Comparison of ENCODE assay signal across 21 cellular contexts in genomic region chr4:72809208-72809607, GRCh38.
"Had no signal": no experiment of that assay in that cellular context is flagged by ENCODE, and none has a peak within 500 bp of the region (broad histone marks: within the 10 kb centered on the region; RNA-seq: fewer than 3 reads in every experiment).

No MANE protein-coding gene starts in this region.

- H3K36me3 ChIP-seq: gastrocnemius medialis, spleen, thoracic aorta, vagina had no signal

- H3K4me3 Mint-ChIP-seq: activated naive CD8-positive, alpha-beta T cell treated with anti-CD3 and anti-CD28 coated beads for 36 hours; activated T-cell treated with anti-CD3 and anti-CD28 coated beads, Interleukin-2, amount 50 U/mL, for 24 hours; activated T-helper 17 cell treated with anti-CD3 and anti-CD28 coated beads, Interleukin-2, amount 50 U/mL, for 72 hours; natural killer cell treated with Interleukin-12 subunit alpha and Interleukin-12 subunit beta and Interleukin-15 and Interleukin-18, amount 100 ng/mL, for 72 hours; type B pancreatic cell; WTC11 had no signal

- H3K27ac Mint-ChIP-seq: activated naive CD8-positive, alpha-beta T cell treated with anti-CD3 and anti-CD28 coated beads for 36 hours; activated T-cell treated with anti-CD3 and anti-CD28 coated beads, Interleukin-2, amount 50 U/mL, for 24 hours; activated T-helper 17 cell treated with anti-CD3 and anti-CD28 coated beads, Interleukin-2, amount 50 U/mL, for 72 hours; natural killer cell treated with Interleukin-12 subunit alpha and Interleukin-12 subunit beta and Interleukin-15 and Interleukin-18, amount 100 ng/mL, for 72 hours; progenitor cell of endocrine pancreas; type B pancreatic cell; WTC11 had no signal

- H3K36me3 Mint-ChIP-seq: activated naive CD8-positive, alpha-beta T cell treated with anti-CD3 and anti-CD28 coated beads for 36 hours; natural killer cell treated with Interleukin-12 subunit alpha and Interleukin-12 subunit beta and Interleukin-15 and Interleukin-18, amount 100 ng/mL, for 72 hours; type B pancreatic cell; WTC11 had no signal

- FAIRE-seq: islet of Langerhans had no signal

- H3K9me3 ChIP-seq: gastrocnemius medialis, spleen, thoracic aorta, vagina had no signal

- H3K27me3 Mint-ChIP-seq: activated naive CD8-positive, alpha-beta T cell treated with anti-CD3 and anti-CD28 coated beads for 36 hours; activated T-cell treated with anti-CD3 and anti-CD28 coated beads, Interleukin-2, amount 50 U/mL, for 24 hours; activated T-helper 17 cell treated with anti-CD3 and anti-CD28 coated beads, Interleukin-2, amount 50 U/mL, for 72 hours; natural killer cell treated with Interleukin-12 subunit alpha and Interleukin-12 subunit beta and Interleukin-15 and Interleukin-18, amount 100 ng/mL, for 72 hours; progenitor cell of endocrine pancreas; type B pancreatic cell had no signal

- H3K27me3 ChIP-seq: gastrocnemius medialis, spleen, vagina had no signal

- H3K4me3 ChIP-seq: gastrocnemius medialis, spleen, thoracic aorta, vagina had no signal

- H3K27ac ChIP-seq: gastrocnemius medialis, spleen, thoracic aorta, vagina had no signal

- DNase-seq: activated naive CD8-positive, alpha-beta T cell treated with anti-CD3 and anti-CD28 coated beads for 36 hours; activated T-cell treated with anti-CD3 and anti-CD28 coated beads, Interleukin-2, amount 50 U/mL, for 24 hours; amniotic stem cell; cerebellar nuclear complex; erythroblast; gastrocnemius medialis; hippocampal formation; left ventricle myocardium superior; midbrain; spleen; stimulated activated CD4-positive, alpha-beta T cell treated with anti-CD3 and anti-CD28 coated beads, Interleukin-4, amount 100 ng/mL, for 24 hours; stimulated activated naive CD4-positive, alpha-beta T cell treated with Interleukin-2 at 50 U/mL for 16 hours; T-helper 9 cell had no signal

- ATAC-seq: activated T-helper 17 cell treated with anti-CD3 and anti-CD28 coated beads, Interleukin-2, amount 50 U/mL, for 72 hours; gastrocnemius medialis; left ventricle myocardium superior; natural killer cell treated with Interleukin-12 subunit alpha and Interleukin-12 subunit beta and Interleukin-15 and Interleukin-18, amount 100 ng/mL, for 72 hours; WTC11 had no signal

- H3K4me1 Mint-ChIP-seq: activated naive CD8-positive, alpha-beta T cell treated with anti-CD3 and anti-CD28 coated beads for 36 hours; activated T-helper 17 cell treated with anti-CD3 and anti-CD28 coated beads, Interleukin-2, amount 50 U/mL, for 72 hours had no signal

- H3K9me3 Mint-ChIP-seq: activated naive CD8-positive, alpha-beta T cell treated with anti-CD3 and anti-CD28 coated beads for 36 hours; activated T-cell treated with anti-CD3 and anti-CD28 coated beads, Interleukin-2, amount 50 U/mL, for 24 hours; activated T-helper 17 cell treated with anti-CD3 and anti-CD28 coated beads, Interleukin-2, amount 50 U/mL, for 72 hours; type B pancreatic cell had no signal

- H3K4me1 ChIP-seq: gastrocnemius medialis, spleen, vagina had no signal
